19 cellular contexts compared by ENCODE assay signal in genomic region chr2:238743243-238744068, GRCh38.
"Had no signal": no experiment of that assay in that cellular context is flagged by ENCODE, and none has a peak within 500 bp of the region (broad histone marks: within the 10 kb centered on the region; RNA-seq: fewer than 3 reads in every experiment).

No MANE protein-coding gene starts in this region.

- DNase-seq: activated CD4-positive, alpha-beta T cell treated with anti-CD3 and anti-CD28 coated beads, Interleukin-2, amount 50 U/mL, for 4 hours; activated CD4-positive, CD25-positive, alpha-beta regulatory T cell; activated naive CD4-positive, alpha-beta T cell treated with anti-CD3 and anti-CD28 coated beads for 36 hours; activated naive CD8-positive, alpha-beta T cell treated with anti-CD3 and anti-CD28 coated beads, Interleukin-2, amount 50 U/mL, for 24 hours; activated T-cell treated with anti-CD3 and anti-CD28 coated beads for 4 hours; dorsolateral prefrontal cortex; endodermal cell; mucosa of descending colon; naive thymus-derived CD8-positive, alpha-beta T cell; pancreas; sigmoid colon; stimulated activated CD4-positive, alpha-beta T cell treated with anti-CD3 and anti-CD28 coated beads, Interleukin-1b, Interleukin-23, amount 100 ng/mL, for 48 hours; stimulated activated naive CD8-positive, alpha-beta T cell treated with anti-CD3 and anti-CD28 coated beads, Interleukin-15, amount 100 ng/mL, for 72 hours; testis; upper lobe of left lung had no signal

- H3K4me3 ChIP-seq: ascending aorta, cardiac muscle cell, dorsolateral prefrontal cortex, mucosa of descending colon, pancreas, sigmoid colon, testis, upper lobe of left lung had no signal

- ATAC-seq: activated T-helper 17 cell treated with anti-CD3 and anti-CD28 coated beads, Interleukin-2, amount 50 U/mL, for 72 hours; left lobe of liver; mucosa of descending colon; naive thymus-derived CD8-positive, alpha-beta T cell; stimulated activated naive CD8-positive, alpha-beta T cell treated with anti-CD3 and anti-CD28 coated beads, Interleukin-15, amount 100 ng/mL, for 72 hours had no signal
